Comparison of ENCODE assay signal across 31 cellular contexts in genomic region chr15:29666241-29666640, GRCh38.
"Had no signal": no experiment of that assay in that cellular context is flagged by ENCODE, and none has a peak within 500 bp of the region (broad histone marks: within the 10 kb centered on the region; RNA-seq: fewer than 3 reads in every experiment).

No MANE protein-coding gene starts in this region.

- ATAC-seq: activated CD8-positive, alpha-beta memory T cell treated with anti-CD3 and anti-CD28 coated beads, Interleukin-2, amount 10 ng/mL, durations not matched to agents 7 days and 5 days; activated CD8-positive, alpha-beta T cell treated with anti-CD3 and anti-CD28 coated beads, Interleukin-2, amount 10 ng/mL, durations not matched to agents 7 days and 5 days; activated naive CD8-positive, alpha-beta T cell treated with anti-CD3 and anti-CD28 coated beads, Interleukin-2, amount 50 U/mL, for 24 hours; esophagus mucosa; gastrocnemius medialis; heart left ventricle had no signal

- DNase-seq: activated CD4-positive, alpha-beta memory T cell treated with anti-CD3 and anti-CD28 coated beads for 36 hours; activated CD4-positive, alpha-beta T cell treated with anti-CD3 and anti-CD28 coated beads for 48 hours; activated CD8-positive, alpha-beta memory T cell treated with anti-CD3 and anti-CD28 coated beads, Interleukin-2, amount 10 ng/mL, durations not matched to agents 7 days and 5 days; activated CD8-positive, alpha-beta memory T cell treated with anti-CD3 and anti-CD28 coated beads, Interleukin-2, amount 50 U/mL, for 4 hours; activated CD8-positive, alpha-beta T cell treated with anti-CD3 and anti-CD28 coated beads, Interleukin-2, amount 10 ng/mL, durations not matched to agents 7 days and 5 days; activated effector memory CD4-positive, alpha-beta T cell treated with anti-CD3 and anti-CD28 coated beads, Interleukin-2, amount 50 U/mL, for 16 hours; activated naive CD4-positive, alpha-beta T cell treated with anti-CD3 and anti-CD28 coated beads for 36 hours; activated naive CD8-positive, alpha-beta T cell treated with anti-CD3 and anti-CD28 coated beads for 36 hours; activated naive CD8-positive, alpha-beta T cell treated with anti-CD3 and anti-CD28 coated beads, Interleukin-2, amount 50 U/mL, for 24 hours; activated T-cell treated with anti-CD3 and anti-CD28 coated beads, Interleukin-2, amount 50 U/mL, for 1 hour; activated T-cell treated with anti-CD3 and anti-CD28 coated beads, Interleukin-2, amount 50 U/mL, for 48 hours; adrenal gland; amygdala; aorta; central memory CD4-positive, alpha-beta T cell; cerebellar nuclear complex; colonic mucosa; effector CD8-positive, alpha-beta T cell; foreskin fibroblast; gastrocnemius medialis; glutamatergic neuron; heart left ventricle; hypothalamus; T-helper 2 cell had no signal

- H3K9me3 ChIP-seq: adrenal gland, breast epithelium, colonic mucosa, gastrocnemius medialis, heart left ventricle had no signal

- H3K27me3 Mint-ChIP-seq: activated CD8-positive, alpha-beta memory T cell treated with anti-CD3 and anti-CD28 coated beads, Interleukin-2, amount 10 ng/mL, durations not matched to agents 7 days and 5 days had no signal

- H3K4me1 ChIP-seq: adrenal gland, breast epithelium, gastrocnemius medialis, heart left ventricle had no signal

- H3K36me3 ChIP-seq: adrenal gland, breast epithelium, cardiac muscle cell, colonic mucosa, gastrocnemius medialis, heart left ventricle had no signal

- H3K9me3 Mint-ChIP-seq: activated CD4-positive, alpha-beta memory T cell treated with anti-CD3 and anti-CD28 coated beads for 36 hours; activated naive CD4-positive, alpha-beta T cell treated with anti-CD3 and anti-CD28 coated beads for 36 hours; activated naive CD4-positive, alpha-beta T cell treated with anti-CD3 and anti-CD28 coated beads, Interleukin-2, amount 50 U/mL, for 24 hours; activated naive CD8-positive, alpha-beta T cell treated with anti-CD3 and anti-CD28 coated beads for 36 hours; activated naive CD8-positive, alpha-beta T cell treated with anti-CD3 and anti-CD28 coated beads, Interleukin-2, amount 50 U/mL, for 24 hours; activated T-helper 1 cell treated with anti-CD3 and anti-CD28 coated beads, Interleukin-12 subunit alpha, Interleukin-12 subunit beta, Interleukin-2, Interleukin-4 antibody, amounts not matched to agents 30 ng/mL and 10 ng/mL and 1 ng/mL, durations not matched to agents 14 hours and 24 hours and 36 hours; activated T-helper 2 cell treated with anti-CD3 and anti-CD28 coated beads, Interferon-gamma antibody, Interleukin-2, Interleukin-4, amounts not matched to agents 10 μg/mL and 5 μg/mL and 100 μg/mL, durations not matched to agents 14 hours and 24 hours and 36 hours had no signal

- H3K4me3 Mint-ChIP-seq: activated CD4-positive, alpha-beta memory T cell treated with anti-CD3 and anti-CD28 coated beads for 36 hours; activated CD8-positive, alpha-beta memory T cell treated with anti-CD3 and anti-CD28 coated beads, Interleukin-2, amount 10 ng/mL, durations not matched to agents 7 days and 5 days; activated CD8-positive, alpha-beta T cell treated with anti-CD3 and anti-CD28 coated beads, Interleukin-2, amount 10 ng/mL, durations not matched to agents 7 days and 5 days; activated naive CD4-positive, alpha-beta T cell treated with anti-CD3 and anti-CD28 coated beads for 36 hours; activated naive CD4-positive, alpha-beta T cell treated with anti-CD3 and anti-CD28 coated beads, Interleukin-2, amount 50 U/mL, for 24 hours; activated naive CD8-positive, alpha-beta T cell treated with anti-CD3 and anti-CD28 coated beads for 36 hours; activated naive CD8-positive, alpha-beta T cell treated with anti-CD3 and anti-CD28 coated beads, Interleukin-2, amount 50 U/mL, for 24 hours; activated T-helper 1 cell treated with anti-CD3 and anti-CD28 coated beads, Interleukin-12 subunit alpha, Interleukin-12 subunit beta, Interleukin-2, Interleukin-4 antibody, amounts not matched to agents 30 ng/mL and 10 ng/mL and 1 ng/mL, durations not matched to agents 14 hours and 24 hours and 36 hours; brain had no signal

- H3K4me3 ChIP-seq: adrenal gland, breast epithelium, cardiac muscle cell, colonic mucosa, gastrocnemius medialis, heart left ventricle had no signal

- H3K27ac ChIP-seq: adrenal gland, breast epithelium, cardiac muscle cell, colonic mucosa, gastrocnemius medialis, heart left ventricle had no signal

- H3K4me1 Mint-ChIP-seq: activated CD8-positive, alpha-beta memory T cell treated with anti-CD3 and anti-CD28 coated beads, Interleukin-2, amount 10 ng/mL, durations not matched to agents 7 days and 5 days; activated naive CD4-positive, alpha-beta T cell treated with anti-CD3 and anti-CD28 coated beads, Interleukin-2, amount 50 U/mL, for 24 hours; activated naive CD8-positive, alpha-beta T cell treated with anti-CD3 and anti-CD28 coated beads for 36 hours; activated naive CD8-positive, alpha-beta T cell treated with anti-CD3 and anti-CD28 coated beads, Interleukin-2, amount 50 U/mL, for 24 hours had no signal

- H3K36me3 Mint-ChIP-seq: activated CD4-positive, alpha-beta memory T cell treated with anti-CD3 and anti-CD28 coated beads for 36 hours; activated CD8-positive, alpha-beta memory T cell treated with anti-CD3 and anti-CD28 coated beads, Interleukin-2, amount 10 ng/mL, durations not matched to agents 7 days and 5 days; activated naive CD4-positive, alpha-beta T cell treated with anti-CD3 and anti-CD28 coated beads, Interleukin-2, amount 50 U/mL, for 24 hours; activated naive CD8-positive, alpha-beta T cell treated with anti-CD3 and anti-CD28 coated beads for 36 hours; brain had no signal

- H3K27ac Mint-ChIP-seq: activated CD4-positive, alpha-beta memory T cell treated with anti-CD3 and anti-CD28 coated beads for 36 hours; activated CD8-positive, alpha-beta memory T cell treated with anti-CD3 and anti-CD28 coated beads, Interleukin-2, amount 10 ng/mL, durations not matched to agents 7 days and 5 days; activated CD8-positive, alpha-beta T cell treated with anti-CD3 and anti-CD28 coated beads, Interleukin-2, amount 10 ng/mL, durations not matched to agents 7 days and 5 days; activated naive CD4-positive, alpha-beta T cell treated with anti-CD3 and anti-CD28 coated beads for 36 hours; activated naive CD4-positive, alpha-beta T cell treated with anti-CD3 and anti-CD28 coated beads, Interleukin-2, amount 50 U/mL, for 24 hours; activated naive CD8-positive, alpha-beta T cell treated with anti-CD3 and anti-CD28 coated beads for 36 hours; activated naive CD8-positive, alpha-beta T cell treated with anti-CD3 and anti-CD28 coated beads, Interleukin-2, amount 50 U/mL, for 24 hours; activated T-helper 1 cell treated with anti-CD3 and anti-CD28 coated beads, Interleukin-12 subunit alpha, Interleukin-12 subunit beta, Interleukin-2, Interleukin-4 antibody, amounts not matched to agents 30 ng/mL and 10 ng/mL and 1 ng/mL, durations not matched to agents 14 hours and 24 hours and 36 hours; activated T-helper 2 cell treated with anti-CD3 and anti-CD28 coated beads, Interferon-gamma antibody, Interleukin-2, Interleukin-4, amounts not matched to agents 10 μg/mL and 5 μg/mL and 100 μg/mL, durations not matched to agents 14 hours and 24 hours and 36 hours had no signal

- H3K27me3 ChIP-seq: adrenal gland, breast epithelium, cardiac muscle cell, colonic mucosa, gastrocnemius medialis had no signal
